In the genomic region with DNA sequence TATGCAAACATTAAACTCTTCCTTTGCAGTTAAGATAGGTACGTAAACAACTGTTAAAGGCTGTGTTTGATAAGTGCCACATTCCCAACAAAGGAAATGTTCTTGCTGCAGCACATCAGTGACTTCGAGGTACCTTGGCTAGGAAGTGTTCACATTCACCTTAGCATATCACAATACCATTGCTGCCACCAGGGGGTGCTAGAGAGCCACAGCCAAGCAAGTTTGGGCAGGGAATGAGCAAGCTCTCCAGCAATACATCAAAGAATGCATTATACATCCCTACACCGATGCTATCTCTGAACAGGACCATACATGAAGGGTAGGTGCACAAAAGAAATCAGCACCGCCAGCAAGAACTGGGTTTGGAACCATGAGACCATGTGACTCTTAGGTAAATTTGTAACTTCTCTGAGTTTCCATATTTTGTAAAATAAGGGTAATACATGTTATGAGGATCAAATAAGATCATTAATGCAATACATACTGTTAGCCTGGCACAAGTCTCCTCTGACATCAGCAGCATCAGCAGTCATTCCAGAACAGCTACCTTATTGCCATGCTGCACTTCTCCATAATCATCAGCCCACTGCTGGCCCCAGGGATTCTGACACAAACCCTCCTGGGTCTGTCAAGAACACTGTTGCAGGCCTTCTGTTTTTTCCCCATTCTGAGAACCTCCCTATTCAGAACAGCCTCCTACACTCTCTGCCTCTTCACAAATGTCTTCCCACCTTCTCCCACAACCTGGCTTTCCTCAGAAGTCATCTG, we compare ENCODE assay signal across 8 cellular contexts. TPM values are rescaled to one million over a fixed set of nuclear protein-coding genes. Genes with fewer than 3 reads are reported as not detected.
A peak's percentile ranks its signal among the peaks of the same experiment; 100 is the strongest.
DNase-seq lines count a peak whose midpoint lies in the region; ATAC-seq and TF ChIP-seq lines count a peak whose summit lies in the region.

No MANE protein-coding gene starts in this region.

- no peak overlapping the region for H3K4me3 ChIP-seq in lung

- H3K9me3 ChIP-seq in lung (ENCODE audit: control insufficient read depth in 2 of 2, insufficient read depth in 1 of 2, low read length in 1 of 2) = no peaks in the 10 kb centered on the region

- DNase-seq in AG08395 (ENCODE audit: low spot score) (peak; percentile 78), NCI-H526 treated with DMSO at 0.1 percent for 48 hours (lab: John Stamatoyannopoulos, UW) (peak; percentile 55), dermis microvascular lymphatic vessel endothelial cell (ENCODE audit: low read depth in 2 of 2) (peak; percentile 55 to 76), lung (ENCODE audit: low spot score) (peak; percentile 84)
- peak; percentile 84 to 89 for DNase-seq in activated CD4-positive, alpha-beta T cell treated with anti-CD3 and anti-CD28 coated beads, Interleukin-2, amount 50 U/mL, for 24 hours (ENCODE audit: low read depth in 1 of 2, low spot score in 1 of 2)
- DNase-seq in stimulated activated CD8-positive, alpha-beta memory T cell treated with anti-CD3 and anti-CD28 coated beads, Interleukin-15, amount 100 ng/mL, for 24 hours (ENCODE audit: low read depth) = peak; percentile 84

- 32 to 39% methylated on average over 4 of the region's 4 CpGs for WGBS in lung, 2 donors

- TF ChIP-seq CTCF in lung (IDR thresholded peaks at IDR 0.05; ENCODE audit: control extremely low read depth, extremely low read depth) = peak; percentile 91

- no peaks in the 10 kb centered on the region for H3K27me3 ChIP-seq in lung (ENCODE audit: control insufficient read depth, insufficient read depth)

- ATAC-seq in GM18868 (IDR thresholded peaks at IDR 0.05; ENCODE audit: unreplicated experiment) = peak; percentile 72
- ATAC-seq in HG03280 (IDR thresholded peaks at IDR 0.05; ENCODE audit: unreplicated experiment) = peak; percentile 68
- ATAC-seq in lung (ENCODE audit: insufficient read depth, low FRiP score) = peak; percentile 81

- H3K36me3 ChIP-seq in lung (ENCODE audit: control insufficient read depth in 2 of 2, insufficient read depth in 2 of 2, low read length in 2 of 2) = peaks cover 4 to 11% of the 10 kb centered on the region in 2 donors

- peaks cover 8 to 10% of the 10 kb centered on the region in 2 donors for H3K4me1 ChIP-seq in lung (ENCODE audit: control insufficient read depth in 2 of 2, insufficient read depth in 2 of 2, low read length in 2 of 2)

- H3K27ac ChIP-seq in lung (ENCODE audit: low read depth in 1 of 2, low read length in 1 of 2) = no peak overlapping the region

RNA-seq across cellular contexts. Expression of a gene that starts 37.6 kb away (rescaled TPM):
- total RNA-seq in dermis microvascular lymphatic vessel endothelial cell (84.0 and 96.6 TPM in 2 replicates), lung (100 to 1,000 TPM in 1 of 2 donors, 10 to 100 TPM in 1; 35.8 to 132 TPM)
- polyA plus RNA-seq in lung = 10 to 100 TPM; 22.1 to 22.2 TPM
